In the genomic region with DNA sequence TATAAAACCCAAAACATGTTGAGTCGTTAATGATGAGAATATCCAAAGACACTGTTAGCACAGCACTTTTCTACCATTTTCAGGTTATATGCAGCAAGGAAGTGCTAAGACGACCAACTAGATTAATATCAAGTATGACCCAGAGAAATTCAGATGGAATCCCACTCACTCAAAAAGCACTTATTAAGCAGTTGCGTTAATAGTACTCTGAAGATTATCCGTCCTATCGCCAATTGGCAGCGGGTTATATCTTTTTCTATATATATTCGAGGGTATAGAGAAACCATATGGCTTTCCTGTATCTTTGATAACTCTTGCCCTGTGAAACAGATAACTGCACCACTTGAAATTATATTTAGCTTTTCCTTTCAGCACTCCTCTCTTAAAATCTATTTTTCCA, we compare ENCODE assay signal across 8 cellular contexts. TPM values are rescaled to one million over a fixed set of nuclear protein-coding genes. Genes with fewer than 3 reads are reported as not detected.
DNase-seq lines count a peak whose midpoint lies in the region; ATAC-seq and TF ChIP-seq lines count a peak whose summit lies in the region.

No MANE protein-coding gene starts in this region.

- peak overlapping the region; percentile 72 for H3K4me3 ChIP-seq in GM12875 (ENCODE audit: low read depth, low read length)
- peak overlapping the region; percentile 86 for H3K4me3 ChIP-seq in SJCRH30
- H3K4me3 ChIP-seq in esophagus squamous epithelium: peak overlapping the region; percentile 90 to 97 (median 93)
- peak overlapping the region; percentile 94 for H3K4me3 ChIP-seq in retinal pigment epithelial cell (ENCODE audit: low read length)

- no peak for TF ChIP-seq CTCF in GM12875 (IDR thresholded peaks at IDR 0.05; ENCODE audit: borderline replicate concordance, insufficient read depth, low read depth, low read length)
- no peak for TF ChIP-seq CTCF in esophagus squamous epithelium (IDR thresholded peaks at IDR 0.05)
- TF ChIP-seq CTCF in retinal pigment epithelial cell (conservative IDR thresholded peaks at IDR 0.05; ENCODE audit: low read depth, low read length): no peak
- TF ChIP-seq CTCF in RWPE1 (conservative IDR thresholded peaks at IDR 0.05; ENCODE audit: low read depth): no peak

- H3K27ac ChIP-seq in SJCRH30: no peak overlapping the region
- peak overlapping the region in 3 of 4 donors; percentile 91 to 95 (median 95) for H3K27ac ChIP-seq in esophagus squamous epithelium
- H3K27ac ChIP-seq in RWPE1: no peak overlapping the region

- H3K27me3 ChIP-seq in SJCRH30 (no peaks in the 10 kb centered on the region), esophagus squamous epithelium (no peaks in the 10 kb centered on the region)

- intact Hi-C loops in esophagus squamous epithelium (cut with DNase I): no loop called here

- H3K4me1 ChIP-seq in SJCRH30 (peaks cover 12% of the 10 kb centered on the region), esophagus squamous epithelium (peaks cover 12 to 71% (median 16%) of the 10 kb centered on the region in 3 donors)

- CTCF ChIA-PET in RWPE1 (lab: Yijun Ruan, JAX): interaction anchor here (0.5 to 0.7 kb wide), 2 partner anchors 56 to 492 kb away, joined by 3 to 7 read pairs; no protein-coding TSS in a partner anchor

- ATAC-seq in GM21447 (IDR thresholded peaks at IDR 0.05; ENCODE audit: unreplicated experiment) (no peak), GM18511 (IDR thresholded peaks at IDR 0.05; ENCODE audit: unreplicated experiment) (no peak)

- H3K36me3 ChIP-seq in SJCRH30 (no peaks in the 10 kb centered on the region; the same call in 1 of the 2 replicates), esophagus squamous epithelium (peaks cover 0 to 7% (median 0%) of the 10 kb centered on the region in 3 donors)

- no peak for DNase-seq in SJCRH30
- no peak for DNase-seq in esophagus squamous epithelium (lab: John Stamatoyannopoulos, UW)
- DNase-seq in retinal pigment epithelial cell (ENCODE audit: low read depth): no peak
- no peak for DNase-seq in RWPE1 (ENCODE audit: low spot score)
- DNase-seq in HuH-7 (ENCODE audit: low spot score): no peak

- no peak for TF ChIP-seq POLR2A in esophagus squamous epithelium (IDR thresholded peaks at IDR 0.05)

- POLR2A ChIA-PET in RWPE1 (lab: Yijun Ruan, JAX; ENCODE audit: low non-redundant PET): no interaction called here

- H3K9me3 ChIP-seq in SJCRH30 (replicated peaks) (no peaks in the 10 kb centered on the region), esophagus squamous epithelium (no peaks in the 10 kb centered on the region)

- WGBS in esophagus squamous epithelium, 2 donors: 24 to 38% methylated on average over 7 of the region's 7 CpGs

RNA-seq across cellular contexts. Expression of gene CRLF3, which starts 1.1 kb away (rescaled TPM):
- total RNA-seq in SJCRH30 (2014; rRNA removed; shearing (Covaris generic)): 26.5 and 28.6 TPM in 2 replicates
- 10 to 100 TPM; 13.3 to 27.4 (median 20.4) TPM for total RNA-seq in esophagus squamous epithelium

RNA-seq across cellular contexts. Expression of gene ATAD5, which starts 8.3 kb away (rescaled TPM):
- total RNA-seq in SJCRH30 (2014; rRNA removed; shearing (Covaris generic)): 28.3 and 37.6 TPM in 2 replicates
- 1 to 10 TPM; 2.5 to 6.7 (median 3.3) TPM for total RNA-seq in esophagus squamous epithelium

Comparison
In these comparisons a context has a peak if more than half of its experiments do, and no peak if none do; other contexts are left out.
1. H3K27ac ChIP-seq: peak in esophagus squamous epithelium (3 of 4); none in SJCRH30 (single experiment) and RWPE1 (single experiment).
2. Peak in every context shown above with its lines, with median percentiles within 50 percentile points of each other: H3K4me3 ChIP-seq.